ENCODE assay signal across 1 cellular context in genomic region chr7:43906327-43907010, GRCh38.
TF ChIP-seq lines count a peak whose summit lies in the region.

A gene with protein sequence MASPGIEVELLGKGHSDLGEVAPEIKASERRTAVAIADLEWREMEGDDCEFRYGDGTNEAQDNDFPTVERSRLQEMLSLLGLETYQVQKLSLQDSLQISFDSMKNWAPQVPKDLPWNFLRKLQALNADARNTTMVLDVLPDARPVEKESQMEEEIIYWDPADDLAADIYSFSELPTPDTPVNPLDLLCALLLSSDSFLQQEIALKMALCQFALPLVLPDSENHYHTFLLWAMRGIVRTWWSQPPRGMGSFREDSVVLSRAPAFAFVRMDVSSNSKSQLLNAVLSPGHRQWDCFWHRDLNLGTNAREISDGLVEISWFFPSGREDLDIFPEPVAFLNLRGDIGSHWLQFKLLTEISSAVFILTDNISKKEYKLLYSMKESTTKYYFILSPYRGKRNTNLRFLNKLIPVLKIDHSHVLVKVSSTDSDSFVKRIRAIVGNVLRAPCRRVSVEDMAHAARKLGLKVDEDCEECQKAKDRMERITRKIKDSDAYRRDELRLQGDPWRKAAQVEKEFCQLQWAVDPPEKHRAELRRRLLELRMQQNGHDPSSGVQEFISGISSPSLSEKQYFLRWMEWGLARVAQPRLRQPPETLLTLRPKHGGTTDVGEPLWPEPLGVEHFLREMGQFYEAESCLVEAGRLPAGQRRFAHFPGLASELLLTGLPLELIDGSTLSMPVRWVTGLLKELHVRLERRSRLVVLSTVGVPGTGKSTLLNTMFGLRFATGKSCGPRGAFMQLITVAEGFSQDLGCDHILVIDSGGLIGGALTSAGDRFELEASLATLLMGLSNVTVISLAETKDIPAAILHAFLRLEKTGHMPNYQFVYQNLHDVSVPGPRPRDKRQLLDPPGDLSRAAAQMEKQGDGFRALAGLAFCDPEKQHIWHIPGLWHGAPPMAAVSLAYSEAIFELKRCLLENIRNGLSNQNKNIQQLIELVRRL (minus strand): TSS chr7:43906596. CDS start chr7:43906575, 21 bp downstream.

TF ChIP-seq in HepG2, 621 proteins besides CTCF, POLR2A, EP300 and RAD21 (continued from another document and continues in another):
- TF ChIP-seq ZFP62 (CRISPR knock-in tag; IDR thresholded peaks at IDR 0.05) (no peak), JDP2 (CRISPR knock-in tag; IDR thresholded peaks at IDR 0.05; ENCODE audit: borderline replicate concordance) (no peak), ZNF264 (CRISPR knock-in tag; IDR thresholded peaks at IDR 0.05) (no peak), ZNF639 (CRISPR knock-in tag; conservative IDR thresholded peaks at IDR 0.05) (no peak), HNRNPLL (IDR thresholded peaks at IDR 0.05; ENCODE audit: low read depth, low read length, poor library complexity, severe bottlenecking) (peak; percentile 78), RBM22 (optimal IDR thresholded peaks at IDR 0.05; ENCODE audit: low read length) (no peak), KDM1A (CRISPR knock-in tag; IDR thresholded peaks at IDR 0.05) (no peak), ATM (IDR thresholded peaks at IDR 0.05; ENCODE audit: borderline replicate concordance) (no peak), TAF15 (IDR thresholded peaks at IDR 0.05; ENCODE audit: low read depth, low read length, poor library complexity, severe bottlenecking) (no peak), ZNF614 (CRISPR knock-in tag; IDR thresholded peaks at IDR 0.05; ENCODE audit: borderline replicate concordance) (no peak), DRAP1 (CRISPR knock-in tag; IDR thresholded peaks at IDR 0.05) (no peak), KDM5B (CRISPR knock-in tag; IDR thresholded peaks at IDR 0.05; ENCODE audit: borderline replicate concordance) (0 out of 2 replicates have a peak, but pooled peaks have one; percentile 21), THYN1 (CRISPR knock-in tag; IDR thresholded peaks at IDR 0.05; ENCODE audit: borderline replicate concordance, low read depth) (no peak), MTA1 (CRISPR knock-in tag; IDR thresholded peaks at IDR 0.05; ENCODE audit: borderline replicate concordance) (no peak), LCORL (IDR thresholded peaks at IDR 0.05) (no peak), LCORL (CRISPR knock-in tag; IDR thresholded peaks at IDR 0.05) (no peak), SRSF4 (IDR thresholded peaks at IDR 0.05; ENCODE audit: low read depth, low read length, poor library complexity, severe bottlenecking) (no peak), ZSCAN12 (CRISPR knock-in tag; IDR thresholded peaks at IDR 0.05) (no peak), TMF1 (CRISPR knock-in tag; IDR thresholded peaks at IDR 0.05; ENCODE audit: low read depth) (peak; percentile 36; the same call in 1 of the 2 replicates), ZSCAN21 (CRISPR knock-in tag; IDR thresholded peaks at IDR 0.05; ENCODE audit: borderline replicate concordance) (peak; percentile 45; the same call in 1 of the 2 replicates), THAP11 (CRISPR knock-in tag; IDR thresholded peaks at IDR 0.05) (no peak), RCOR2 (CRISPR knock-in tag; IDR thresholded peaks at IDR 0.05) (no peak), TOE1 (CRISPR knock-in tag; IDR thresholded peaks at IDR 0.05) (no peak), ZNF549 (CRISPR knock-in tag; IDR thresholded peaks at IDR 0.05) (no peak), GFI1 (CRISPR knock-in tag; IDR thresholded peaks at IDR 0.05; ENCODE audit: borderline replicate concordance) (no peak), ASH2L (IDR thresholded peaks at IDR 0.05; ENCODE audit: insufficient read length, low read depth, low read length) (peak; percentile 27), SOX5 (CRISPR knock-in tag; IDR thresholded peaks at IDR 0.05; ENCODE audit: borderline replicate concordance) (no peak), ADNP (CRISPR knock-in tag; IDR thresholded peaks at IDR 0.05) (no peak), MAZ (IDR thresholded peaks at IDR 0.05; ENCODE audit: borderline replicate concordance, low read depth, low read length) (no peak), MAZ (CRISPR knock-in tag; IDR thresholded peaks at IDR 0.05; ENCODE audit: low read depth) (0 out of 2 replicates have a peak, but pooled peaks have one; percentile 45), KLF16 (CRISPR knock-in tag; IDR thresholded peaks at IDR 0.05) (0 out of 4 replicates have a peak, but pooled peaks of 1 of the 2 experiments have one; percentile 31), MTF1 (CRISPR knock-in tag; IDR thresholded peaks at IDR 0.05) (no peak), MIXL1 (CRISPR knock-in tag; IDR thresholded peaks at IDR 0.05) (no peak), ZNF652 (CRISPR knock-in tag; IDR thresholded peaks at IDR 0.05; ENCODE audit: borderline replicate concordance, low read depth) (no peak), DPF2 (CRISPR knock-in tag; IDR thresholded peaks at IDR 0.05; ENCODE audit: borderline replicate concordance, low read depth) (no peak), ZNF251 (CRISPR knock-in tag; IDR thresholded peaks at IDR 0.05) (no peak), ZNF225 (CRISPR knock-in tag; IDR thresholded peaks at IDR 0.05) (no peak), SRY (CRISPR knock-in tag; IDR thresholded peaks at IDR 0.05) (peak; percentile 70; the same call in 1 of the 2 replicates), SMC3 (IDR thresholded peaks at IDR 0.05; ENCODE audit: low read length) (no peak), ZFYVE20 (CRISPR knock-in tag; IDR thresholded peaks at IDR 0.05; ENCODE audit: borderline replicate concordance, low read depth) (0 out of 2 replicates have a peak, but pooled peaks have one; percentile 51), ZNF441 (CRISPR knock-in tag; IDR thresholded peaks at IDR 0.05; ENCODE audit: borderline replicate concordance) (no peak), GMEB2 (CRISPR knock-in tag; IDR thresholded peaks at IDR 0.05; ENCODE audit: low read depth) (no peak), KDM2A (CRISPR knock-in tag; IDR thresholded peaks at IDR 0.05; ENCODE audit: borderline replicate concordance, low read depth) (peak; percentile 76), ZNF292 (CRISPR knock-in tag; IDR thresholded peaks at IDR 0.05; ENCODE audit: borderline replicate concordance, low read depth) (no peak), ZNF563 (CRISPR knock-in tag; IDR thresholded peaks at IDR 0.05) (peak; percentile 76; the same call in 1 of the 2 replicates), ZNF766 (CRISPR knock-in tag; IDR thresholded peaks at IDR 0.05; ENCODE audit: borderline replicate concordance) (no peak), MED13 (CRISPR knock-in tag; IDR thresholded peaks at IDR 0.05) (no peak), EEA1 (CRISPR knock-in tag; IDR thresholded peaks at IDR 0.05; ENCODE audit: borderline replicate concordance) (no peak), PLSCR1 (CRISPR knock-in tag; IDR thresholded peaks at IDR 0.05; ENCODE audit: borderline replicate concordance) (no peak), ZFP37 (CRISPR knock-in tag; IDR thresholded peaks at IDR 0.05; ENCODE audit: borderline replicate concordance) (no peak), FOXA1 (IDR thresholded peaks at IDR 0.05) (no peak), FOXA1 (CRISPR knock-in tag; IDR thresholded peaks at IDR 0.05) (no peak), ZNF430 (CRISPR knock-in tag; IDR thresholded peaks at IDR 0.05) (0 out of 2 replicates have a peak, but pooled peaks have one; percentile 39), ZNF550 (CRISPR knock-in tag; IDR thresholded peaks at IDR 0.05; ENCODE audit: borderline replicate concordance) (no peak), ISL2 (CRISPR knock-in tag; IDR thresholded peaks at IDR 0.05) (no peak)
- TF ChIP-seq, protein P1, sequence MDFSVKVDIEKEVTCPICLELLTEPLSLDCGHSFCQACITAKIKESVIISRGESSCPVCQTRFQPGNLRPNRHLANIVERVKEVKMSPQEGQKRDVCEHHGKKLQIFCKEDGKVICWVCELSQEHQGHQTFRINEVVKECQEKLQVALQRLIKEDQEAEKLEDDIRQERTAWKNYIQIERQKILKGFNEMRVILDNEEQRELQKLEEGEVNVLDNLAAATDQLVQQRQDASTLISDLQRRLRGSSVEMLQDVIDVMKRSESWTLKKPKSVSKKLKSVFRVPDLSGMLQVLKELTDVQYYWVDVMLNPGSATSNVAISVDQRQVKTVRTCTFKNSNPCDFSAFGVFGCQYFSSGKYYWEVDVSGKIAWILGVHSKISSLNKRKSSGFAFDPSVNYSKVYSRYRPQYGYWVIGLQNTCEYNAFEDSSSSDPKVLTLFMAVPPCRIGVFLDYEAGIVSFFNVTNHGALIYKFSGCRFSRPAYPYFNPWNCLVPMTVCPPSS (IDR thresholded peaks at IDR 0.05): no peak
- TF ChIP-seq, protein P2, sequence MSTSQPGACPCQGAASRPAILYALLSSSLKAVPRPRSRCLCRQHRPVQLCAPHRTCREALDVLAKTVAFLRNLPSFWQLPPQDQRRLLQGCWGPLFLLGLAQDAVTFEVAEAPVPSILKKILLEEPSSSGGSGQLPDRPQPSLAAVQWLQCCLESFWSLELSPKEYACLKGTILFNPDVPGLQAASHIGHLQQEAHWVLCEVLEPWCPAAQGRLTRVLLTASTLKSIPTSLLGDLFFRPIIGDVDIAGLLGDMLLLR (CRISPR knock-in tag; IDR thresholded peaks at IDR 0.05): peak; percentile 42; the same call in 1 of the 2 replicates
- TF ChIP-seq, protein P3, sequence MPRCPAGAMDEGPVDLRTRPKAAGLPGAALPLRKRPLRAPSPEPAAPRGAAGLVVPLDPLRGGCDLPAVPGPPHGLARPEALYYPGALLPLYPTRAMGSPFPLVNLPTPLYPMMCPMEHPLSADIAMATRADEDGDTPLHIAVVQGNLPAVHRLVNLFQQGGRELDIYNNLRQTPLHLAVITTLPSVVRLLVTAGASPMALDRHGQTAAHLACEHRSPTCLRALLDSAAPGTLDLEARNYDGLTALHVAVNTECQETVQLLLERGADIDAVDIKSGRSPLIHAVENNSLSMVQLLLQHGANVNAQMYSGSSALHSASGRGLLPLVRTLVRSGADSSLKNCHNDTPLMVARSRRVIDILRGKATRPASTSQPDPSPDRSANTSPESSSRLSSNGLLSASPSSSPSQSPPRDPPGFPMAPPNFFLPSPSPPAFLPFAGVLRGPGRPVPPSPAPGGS (CRISPR knock-in tag; IDR thresholded peaks at IDR 0.05): no peak
- TF ChIP-seq, protein P4, sequence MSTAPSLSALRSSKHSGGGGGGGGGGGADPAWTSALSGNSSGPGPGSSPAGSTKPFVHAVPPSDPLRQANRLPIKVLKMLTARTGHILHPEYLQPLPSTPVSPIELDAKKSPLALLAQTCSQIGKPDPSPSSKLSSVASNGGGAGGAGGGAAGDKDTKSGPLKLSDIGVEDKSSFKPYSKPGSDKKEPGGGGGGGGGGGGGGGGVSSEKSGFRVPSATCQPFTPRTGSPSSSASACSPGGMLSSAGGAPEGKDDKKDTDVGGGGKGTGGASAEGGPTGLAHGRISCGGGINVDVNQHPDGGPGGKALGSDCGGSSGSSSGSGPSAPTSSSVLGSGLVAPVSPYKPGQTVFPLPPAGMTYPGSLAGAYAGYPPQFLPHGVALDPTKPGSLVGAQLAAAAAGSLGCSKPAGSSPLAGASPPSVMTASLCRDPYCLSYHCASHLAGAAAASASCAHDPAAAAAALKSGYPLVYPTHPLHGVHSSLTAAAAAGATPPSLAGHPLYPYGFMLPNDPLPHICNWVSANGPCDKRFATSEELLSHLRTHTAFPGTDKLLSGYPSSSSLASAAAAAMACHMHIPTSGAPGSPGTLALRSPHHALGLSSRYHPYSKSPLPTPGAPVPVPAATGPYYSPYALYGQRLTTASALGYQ (CRISPR knock-in tag; IDR thresholded peaks at IDR 0.05): no peak
- TF ChIP-seq, protein P5, sequence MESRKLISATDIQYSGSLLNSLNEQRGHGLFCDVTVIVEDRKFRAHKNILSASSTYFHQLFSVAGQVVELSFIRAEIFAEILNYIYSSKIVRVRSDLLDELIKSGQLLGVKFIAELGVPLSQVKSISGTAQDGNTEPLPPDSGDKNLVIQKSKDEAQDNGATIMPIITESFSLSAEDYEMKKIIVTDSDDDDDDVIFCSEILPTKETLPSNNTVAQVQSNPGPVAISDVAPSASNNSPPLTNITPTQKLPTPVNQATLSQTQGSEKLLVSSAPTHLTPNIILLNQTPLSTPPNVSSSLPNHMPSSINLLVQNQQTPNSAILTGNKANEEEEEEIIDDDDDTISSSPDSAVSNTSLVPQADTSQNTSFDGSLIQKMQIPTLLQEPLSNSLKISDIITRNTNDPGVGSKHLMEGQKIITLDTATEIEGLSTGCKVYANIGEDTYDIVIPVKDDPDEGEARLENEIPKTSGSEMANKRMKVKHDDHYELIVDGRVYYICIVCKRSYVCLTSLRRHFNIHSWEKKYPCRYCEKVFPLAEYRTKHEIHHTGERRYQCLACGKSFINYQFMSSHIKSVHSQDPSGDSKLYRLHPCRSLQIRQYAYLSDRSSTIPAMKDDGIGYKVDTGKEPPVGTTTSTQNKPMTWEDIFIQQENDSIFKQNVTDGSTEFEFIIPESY (CRISPR knock-in tag; IDR thresholded peaks at IDR 0.05): no peak
